In the genomic region with DNA sequence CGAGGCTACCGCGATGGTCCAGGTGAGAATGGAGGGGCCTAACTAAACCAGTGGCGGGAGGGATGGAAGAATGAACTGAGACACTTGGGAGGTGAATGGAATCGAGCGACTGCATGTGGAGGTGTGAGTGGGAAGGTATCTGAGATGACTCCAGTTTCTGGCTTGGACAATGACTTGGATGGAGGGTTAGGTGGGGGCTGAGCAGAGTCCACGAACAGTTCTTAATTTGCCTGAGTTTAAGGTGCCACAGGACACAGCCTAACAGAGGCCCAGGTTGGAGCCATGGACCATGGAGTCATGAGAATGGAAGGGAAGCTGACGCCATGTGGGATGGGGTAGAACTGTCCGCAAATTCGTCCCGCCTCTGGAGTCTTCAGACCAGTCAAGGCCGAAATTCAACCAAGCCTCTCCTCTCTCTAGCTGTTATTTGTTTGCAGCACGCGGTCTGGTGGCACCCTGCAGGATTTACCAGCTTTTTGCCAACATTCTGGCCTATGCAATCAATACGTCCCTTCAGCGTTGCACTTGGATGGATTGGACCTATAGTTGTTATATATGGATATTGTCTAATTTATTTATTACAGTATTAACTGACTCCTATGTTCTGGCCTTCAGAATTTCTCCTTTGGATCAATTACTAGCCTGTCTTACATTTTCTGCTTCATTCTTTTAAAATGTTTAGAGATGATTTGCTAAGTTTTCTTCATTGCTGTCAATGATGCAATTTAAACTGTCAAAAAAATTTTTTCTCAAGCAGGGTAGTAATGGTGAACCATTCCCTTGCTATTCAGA, we compare ENCODE assay signal across 9 cellular contexts. TPM values are rescaled to one million over a fixed set of nuclear protein-coding genes. Genes with fewer than 3 reads are reported as not detected.
A peak's percentile ranks its signal among the peaks of the same experiment; 100 is the strongest.
DNase-seq lines count a peak whose midpoint lies in the region; ATAC-seq and TF ChIP-seq lines count a peak whose summit lies in the region.
"Had no signal": no experiment of that assay in that cellular context is flagged by ENCODE, and none has a peak within 500 bp of the region (broad histone marks: within the 10 kb centered on the region; RNA-seq: fewer than 3 reads in every experiment).

No MANE protein-coding gene starts in this region.

- no peaks in the 10 kb centered on the region for H3K27me3 ChIP-seq in CD4-positive, CD25-positive, alpha-beta regulatory T cell (ENCODE audit: control insufficient read depth, insufficient read depth, low read length)
- no peaks in the 10 kb centered on the region for H3K27me3 ChIP-seq in duodenal mucosa (ENCODE audit: control insufficient read depth in 1 of 2, insufficient read depth in 2 of 2, low read length in 2 of 2)
- H3K27me3 ChIP-seq in osteoblast (ENCODE audit: insufficient read depth, low read length): no peaks in the 10 kb centered on the region

- ATAC-seq in CD4-positive, CD25-positive, alpha-beta regulatory T cell (ENCODE audit: low read depth in 2 of 2): no peak
- no peak for ATAC-seq in stimulated activated naive CD8-positive, alpha-beta T cell treated with anti-CD3 and anti-CD28 coated beads, Interleukin-15, Interleukin-2, amounts not matched to agents 100 U/mL and 50 U/mL, for 24 hours
- ATAC-seq in GM18517 (IDR thresholded peaks at IDR 0.05; ENCODE audit: unreplicated experiment): no peak

- no peaks in the 10 kb centered on the region for H3K9me3 Mint-ChIP-seq in CD4-positive, CD25-positive, alpha-beta regulatory T cell
- H3K9me3 Mint-ChIP-seq: nephron had no signal

- peak overlapping the region; percentile 38 for H3K4me3 ChIP-seq in CD4-positive, CD25-positive, alpha-beta regulatory T cell (ENCODE audit: low read depth, low read length)
- H3K4me3 ChIP-seq in LNCaP clone FGC (ENCODE audit: low read depth, low read length) (peak overlapping the region; percentile 63; the same call in 1 of the 2 replicates), duodenal mucosa (ENCODE audit: low read depth in 1 of 2, low read length in 2 of 2) (peak overlapping the region; percentile 90 to 95), osteoblast (ENCODE audit: insufficient read depth, low read length) (peak overlapping the region; percentile 87)

- H3K27ac Mint-ChIP-seq in CD4-positive, CD25-positive, alpha-beta regulatory T cell: no peak overlapping the region
- H3K27ac Mint-ChIP-seq: nephron had no signal

- H3K9me3 ChIP-seq in CD4-positive, CD25-positive, alpha-beta regulatory T cell (ENCODE audit: control insufficient read depth in 2 of 2, low read length in 2 of 2): no peaks in the 10 kb centered on the region
- H3K9me3 ChIP-seq in duodenal mucosa (ENCODE audit: control insufficient read depth in 1 of 2, low read length in 2 of 2) (no peaks in the 10 kb centered on the region), osteoblast (ENCODE audit: low read depth, low read length) (no peaks in the 10 kb centered on the region)

- no peaks in the 10 kb centered on the region for H3K27me3 Mint-ChIP-seq in CD4-positive, CD25-positive, alpha-beta regulatory T cell

- no peak for DNase-seq in CD4-positive, CD25-positive, alpha-beta regulatory T cell
- DNase-seq in LNCaP clone FGC (ENCODE audit: low read depth) (no peak), osteoblast (ENCODE audit: insufficient read length, low spot score, missing footprints) (no peak), SK-N-DZ (ENCODE audit: low spot score) (no peak)
- no peak for DNase-seq in stimulated activated naive CD8-positive, alpha-beta T cell treated with anti-CD3 and anti-CD28 coated beads, Interleukin-15, Interleukin-2, amounts not matched to agents 100 U/mL and 50 U/mL, for 24 hours
- no peak for DNase-seq in activated T-cell treated with anti-CD3 and anti-CD28 coated beads, Interleukin-2, amount 50 U/mL, for 1 hour

- H2AFZ ChIP-seq in osteoblast (ENCODE audit: low read length): peak overlapping the region; percentile 90

- H3K36me3 Mint-ChIP-seq in CD4-positive, CD25-positive, alpha-beta regulatory T cell: peaks cover 6% of the 10 kb centered on the region

- H3K36me3 ChIP-seq in CD4-positive, CD25-positive, alpha-beta regulatory T cell (ENCODE audit: control insufficient read depth, insufficient read depth, low read length): peaks cover 18% of the 10 kb centered on the region
- H3K36me3 ChIP-seq in duodenal mucosa (ENCODE audit: control insufficient read depth in 1 of 2, insufficient read depth in 2 of 2, low read length in 2 of 2): peaks cover 11 to 27% of the 10 kb centered on the region in 2 donors
- H3K36me3 ChIP-seq in osteoblast (ENCODE audit: insufficient read depth, low read length): peaks cover 17% of the 10 kb centered on the region

- no peaks in the 10 kb centered on the region for H4K20me1 ChIP-seq in osteoblast (ENCODE audit: insufficient read depth, low read length)

- TF ChIP-seq CTCF in LNCaP clone FGC (IDR thresholded peaks at IDR 0.05; ENCODE audit: control insufficient read depth, extremely low read depth, insufficient read depth) (no peak), osteoblast (IDR thresholded peaks at IDR 0.05; ENCODE audit: extremely low read depth, low read depth, low read length) (no peak)

- peaks cover 13% of the 10 kb centered on the region for H3K79me2 ChIP-seq in osteoblast (ENCODE audit: insufficient read depth, low read length)

- peak overlapping the region; percentile 74 for H3K4me2 ChIP-seq in osteoblast (ENCODE audit: insufficient read depth, low read length)

- H3K4me1 Mint-ChIP-seq in CD4-positive, CD25-positive, alpha-beta regulatory T cell: peaks cover 0 to 7% (median 6%) of the 10 kb centered on the region in 4 donors
- H3K4me1 Mint-ChIP-seq: nephron had no signal

- H3K4me1 ChIP-seq in CD4-positive, CD25-positive, alpha-beta regulatory T cell (ENCODE audit: control insufficient read depth, insufficient read depth, low read length, poor library complexity, severe bottlenecking): peaks cover 19% of the 10 kb centered on the region
- H3K4me1 ChIP-seq in duodenal mucosa (ENCODE audit: control insufficient read depth in 1 of 2, insufficient read depth in 2 of 2, low read length in 2 of 2) (peaks cover 19 to 20% of the 10 kb centered on the region in 2 donors), osteoblast (ENCODE audit: insufficient read depth, low read length) (peaks cover 13% of the 10 kb centered on the region)

- H3K4me3 Mint-ChIP-seq in CD4-positive, CD25-positive, alpha-beta regulatory T cell: no peak overlapping the region
- H3K4me3 Mint-ChIP-seq: nephron had no signal

- H3K27ac ChIP-seq in CD4-positive, CD25-positive, alpha-beta regulatory T cell (ENCODE audit: insufficient read depth, low read length, poor library complexity, severe bottlenecking): peak overlapping the region; percentile 55
- H3K27ac ChIP-seq in duodenal mucosa (ENCODE audit: low read depth, low read length) (no peak overlapping the region), osteoblast (ENCODE audit: low read depth, low read length) (no peak overlapping the region)

- H3K9ac ChIP-seq in duodenal mucosa (ENCODE audit: low read depth in 1 of 2, low read length in 2 of 2): peak overlapping the region; percentile 32 to 77

RNA-seq across cellular contexts. Expression of a gene that starts 0.9 kb away (rescaled TPM):
- 12.1 TPM for total RNA-seq in CD4-positive, CD25-positive, alpha-beta regulatory T cell
- polyA plus RNA-seq in CD4-positive, CD25-positive, alpha-beta regulatory T cell: 10 to 100 TPM; 60.4 to 76.4 (median 67.3) TPM
- 17.4 and 17.7 TPM in 2 replicates for total RNA-seq in osteoblast
- 87.8 and 89.7 TPM in 2 replicates for polyA plus RNA-seq in SK-N-DZ (2014; cell fraction: cytosol; rRNA removed)
- polyA plus RNA-seq in SK-N-DZ (2014; cell fraction: nucleus; rRNA removed): 43.4 and 51.8 TPM in 2 replicates

RNA-seq across cellular contexts. Expression of a gene that starts 30.0 kb away (rescaled TPM):
- total RNA-seq in CD4-positive, CD25-positive, alpha-beta regulatory T cell: 161 TPM
- polyA plus RNA-seq in CD4-positive, CD25-positive, alpha-beta regulatory T cell: 100 to 1,000 TPM; 152 to 209 (median 166) TPM
- total RNA-seq in osteoblast: 122 and 133 TPM in 2 replicates
- polyA plus RNA-seq in SK-N-DZ (2014; cell fraction: cytosol; rRNA removed): 42.2 and 50.9 TPM in 2 replicates
- 10.6 and 31.7 TPM in 2 replicates for polyA plus RNA-seq in SK-N-DZ (2014; cell fraction: nucleus; rRNA removed)

RNA-seq across cellular contexts. Expression of a gene that starts 49.8 kb away (rescaled TPM):
- total RNA-seq in CD4-positive, CD25-positive, alpha-beta regulatory T cell: 48.1 TPM
- polyA plus RNA-seq in CD4-positive, CD25-positive, alpha-beta regulatory T cell: 10 to 100 TPM; 18.5 to 36.6 (median 26.5) TPM
- total RNA-seq in osteoblast: 261 and 268 TPM in 2 replicates
- 271 and 312 TPM in 2 replicates for polyA plus RNA-seq in SK-N-DZ (2014; cell fraction: cytosol; rRNA removed)
- polyA plus RNA-seq in SK-N-DZ (2014; cell fraction: nucleus; rRNA removed): 109 and 143 TPM in 2 replicates

Comparison
In these comparisons a context has a peak if more than half of its experiments do, and no peak if none do; other contexts are left out.
1. H3K4me3 ChIP-seq: peak in every context shown above with its lines; median percentile 92 in duodenal mucosa; 87 in osteoblast; 63 in LNCaP clone FGC; 38 in CD4-positive, CD25-positive, alpha-beta regulatory T cell.